In genomic region chr17:29848737-29849136, GRCh38 we compare ENCODE assay signal across 18 cellular contexts.
"Had no signal": no experiment of that assay in that cellular context is flagged by ENCODE, and none has a peak within 500 bp of the region (broad histone marks: within the 10 kb centered on the region; RNA-seq: fewer than 3 reads in every experiment).

No MANE protein-coding gene starts in this region.

- H3K27me3 Mint-ChIP-seq: activated naive CD8-positive, alpha-beta T cell treated with anti-CD3 and anti-CD28 coated beads for 36 hours; naive thymus-derived CD8-positive, alpha-beta T cell had no signal

- H3K27ac Mint-ChIP-seq: activated naive CD8-positive, alpha-beta T cell treated with anti-CD3 and anti-CD28 coated beads for 36 hours had no signal

- FAIRE-seq: bronchial epithelial cell, kidney, TTC549 had no signal

- H3K4me3 ChIP-seq: coronary artery, prostate gland, upper lobe of left lung had no signal

- H3K27me3 ChIP-seq: upper lobe of left lung had no signal

- H3K9me3 ChIP-seq: prostate gland, upper lobe of left lung had no signal

- ATAC-seq: left lobe of liver; naive thymus-derived CD8-positive, alpha-beta T cell had no signal

- H3K36me3 Mint-ChIP-seq: activated naive CD8-positive, alpha-beta T cell treated with anti-CD3 and anti-CD28 coated beads for 36 hours; mesothelial cell of epicardium had no signal

- H3K4me3 Mint-ChIP-seq: activated naive CD8-positive, alpha-beta T cell treated with anti-CD3 and anti-CD28 coated beads for 36 hours; mesothelial cell of epicardium; naive thymus-derived CD8-positive, alpha-beta T cell had no signal

- H3K27ac ChIP-seq: coronary artery, prostate gland, upper lobe of left lung had no signal

- H3K9me3 Mint-ChIP-seq: activated naive CD8-positive, alpha-beta T cell treated with anti-CD3 and anti-CD28 coated beads for 36 hours; mesothelial cell of epicardium; naive thymus-derived CD8-positive, alpha-beta T cell had no signal

- H3K36me3 ChIP-seq: prostate gland, upper lobe of left lung had no signal

- DNase-seq: activated CD8-positive, alpha-beta memory T cell treated with anti-CD3 and anti-CD28 coated beads, Interleukin-2, amount 50 U/mL, for 48 hours; activated naive CD4-positive, alpha-beta T cell treated with Interleukin-2 at 50 U/mL for 16 hours; activated naive CD8-positive, alpha-beta T cell treated with anti-CD3 and anti-CD28 coated beads for 36 hours; activated T-cell treated with anti-CD3 and anti-CD28 coated beads, Interleukin-2, amount 50 U/mL, for 48 hours; cerebellar nuclear complex; kidney; naive thymus-derived CD8-positive, alpha-beta T cell; stimulated activated CD4-positive, alpha-beta T cell treated with anti-CD3 and anti-CD28 coated beads, Interleukin-2, amount 100 ng/mL, for 48 hours; stimulated activated CD8-positive, alpha-beta memory T cell treated with anti-CD3 and anti-CD28 coated beads, Interleukin-4, amount 100 ng/mL, for 48 hours; stimulated activated naive CD4-positive, alpha-beta T cell treated with Interleukin-2 at 50 U/mL for 16 hours; T-helper 1 cell; upper lobe of left lung had no signal

- H3K4me1 ChIP-seq: prostate gland had no signal
